In genomic region chr9:114108016-114108833, GRCh38 we compare ENCODE assay signal across 8 cellular contexts. TPM values are rescaled to one million over a fixed set of nuclear protein-coding genes. Genes with fewer than 3 reads are reported as not detected.
DNase-seq lines count a peak whose midpoint lies in the region; ATAC-seq, FAIRE-seq and TF ChIP-seq lines count a peak whose summit lies in the region.

No MANE protein-coding gene starts in this region.

- H3K27ac ChIP-seq in OCI-LY7 (ENCODE audit: low read depth, low read length, poor library complexity, severe bottlenecking) (no peak overlapping the region), gastroesophageal sphincter (no peak overlapping the region), tibial artery (no peak overlapping the region)

- H4K20me1 ChIP-seq in OCI-LY7 (ENCODE audit: insufficient read depth, low read length), result no peaks in the 10 kb centered on the region

- no peak overlapping the region for H3K27ac Mint-ChIP-seq in activated T-helper 17 cell treated with anti-CD3 and anti-CD28 coated beads, Interleukin-2, amount 50 U/mL, for 72 hours

- no peak overlapping the region for H3K4me3 Mint-ChIP-seq in activated T-helper 17 cell treated with anti-CD3 and anti-CD28 coated beads, Interleukin-2, amount 50 U/mL, for 72 hours

- no peak for TF ChIP-seq EP300 in gastroesophageal sphincter (IDR thresholded peaks at IDR 0.05)

- peak; percentile 84 for ATAC-seq in activated T-helper 17 cell treated with anti-CD3 and anti-CD28 coated beads, Interleukin-2, amount 50 U/mL, for 72 hours (replicated peaks)
- ATAC-seq in gastroesophageal sphincter (peak; percentile 74), GM21381 (IDR thresholded peaks at IDR 0.05; ENCODE audit: unreplicated experiment) (no peak)

- no peaks in the 10 kb centered on the region for H3K36me3 Mint-ChIP-seq in activated T-helper 17 cell treated with anti-CD3 and anti-CD28 coated beads, Interleukin-2, amount 50 U/mL, for 72 hours (ENCODE audit: low read depth)

- no peaks in the 10 kb centered on the region for H3K9me2 ChIP-seq in OCI-LY7 (ENCODE audit: insufficient read depth, low read length)

- BruUV-seq in OCI-LY7 (replicated peaks; lab: Mats Ljungman, UMichigan), result no TSS peak

- peaks cover 11% of the 10 kb centered on the region for H3K27me3 ChIP-seq in gastroesophageal sphincter
- H3K27me3 ChIP-seq in tibial artery, result no peaks in the 10 kb centered on the region

- WGBS in gastroesophageal sphincter (ENCODE audit: low coverage in 1 of 2), 2 donors, result 33 to 78% methylated on average over 3 to 7 of the region's 28 CpGs

- POLR2A ChIA-PET in OCI-LY7 (lab: Charles Lee), result no interaction called here

- FAIRE-seq in HTR-8/SVneo (lab: Jason Lieb, UNC), result no peak

- H3K9me3 Mint-ChIP-seq in activated T-helper 17 cell treated with anti-CD3 and anti-CD28 coated beads, Interleukin-2, amount 50 U/mL, for 72 hours, result no peaks in the 10 kb centered on the region

- H3K4me2 ChIP-seq in OCI-LY7 (ENCODE audit: low read length), result no peak overlapping the region

- TF ChIP-seq CTCF in GM12873 (IDR thresholded peaks at IDR 0.05; ENCODE audit: insufficient read depth, low read depth, low read length, missing control alignments) (peak; percentile 98), OCI-LY7 (conservative IDR thresholded peaks at IDR 0.05; ENCODE audit: low read length) (peak; percentile 83), gastroesophageal sphincter (IDR thresholded peaks at IDR 0.05) (peak; percentile 63 to 94 (median 74)), tibial artery (IDR thresholded peaks at IDR 0.05) (peak; percentile 92 to 99)

- H3K79me2 ChIP-seq in OCI-LY7 (ENCODE audit: insufficient read depth, low read depth, low read length), result no peaks in the 10 kb centered on the region

- peaks cover 7% of the 10 kb centered on the region for H3K27me3 Mint-ChIP-seq in activated T-helper 17 cell treated with anti-CD3 and anti-CD28 coated beads, Interleukin-2, amount 50 U/mL, for 72 hours

- H3K4me1 ChIP-seq in OCI-LY7 (ENCODE audit: insufficient read depth, low read length, poor library complexity, severe bottlenecking) (no peaks in the 10 kb centered on the region), gastroesophageal sphincter (peaks cover 0 to 13% (median 0%) of the 10 kb centered on the region in 3 donors), tibial artery (peaks cover 0 to 12% (median 10%) of the 10 kb centered on the region in 4 donors)

- intact Hi-C loops in OCI-LY7 (cut with micrococcal nuclease; ENCODE audit: unreplicated experiment), result loop anchor here (1.0 to 10.0 kb wide), 3 partner anchors 47 to 183 kb away; partner anchors contain the start of gene COL27A1
- intact Hi-C loops in tibial artery (cut with DNase I; ENCODE audit: low total_unique reads), result loop anchor here (5.0 kb wide), 3 partner anchors 44 to 184 kb away; no protein-coding TSS in a partner anchor

- H3K9me3 ChIP-seq in OCI-LY7 (ENCODE audit: low read length) (no peaks in the 10 kb centered on the region), gastroesophageal sphincter (no peaks in the 10 kb centered on the region), tibial artery (no peaks in the 10 kb centered on the region)

- no peak overlapping the region for H3K4me3 ChIP-seq in OCI-LY7 (ENCODE audit: low read depth, low read length, poor library complexity, severe bottlenecking)
- H3K4me3 ChIP-seq in gastroesophageal sphincter, result no peak overlapping the region
- H3K4me3 ChIP-seq in tibial artery, result no peak overlapping the region

- DNase-seq in HTR-8/SVneo (ENCODE audit: insufficient read length, low spot score), result peak; percentile 78
- peak; percentile 51 for DNase-seq in OCI-LY7 (ENCODE audit: low spot score)
- DNase-seq in nucleus accumbens (lab: John Stamatoyannopoulos, UW), result peak in 52 of 56 donors; percentile 16 to 88 (median 67)
- DNase-seq in tibial artery, result peak; percentile 57 to 81

- H2AFZ ChIP-seq in OCI-LY7 (ENCODE audit: low read length), result no peak overlapping the region

- TF ChIP-seq POLR2A in gastroesophageal sphincter (IDR thresholded peaks at IDR 0.05), result no peak

- CTCF ChIA-PET in OCI-LY7 (lab: Charles Lee; ENCODE audit: unreplicated experiment), result interaction anchor here (1.1 kb wide), 1 partner anchor 183 kb away, joined by 5 read pairs; no protein-coding TSS in a partner anchor

- no peaks in the 10 kb centered on the region for H3K4me1 Mint-ChIP-seq in activated T-helper 17 cell treated with anti-CD3 and anti-CD28 coated beads, Interleukin-2, amount 50 U/mL, for 72 hours

- H3K36me3 ChIP-seq in OCI-LY7 (ENCODE audit: insufficient read depth, low read length) (no peaks in the 10 kb centered on the region), gastroesophageal sphincter (no peaks in the 10 kb centered on the region), tibial artery (no peaks in the 10 kb centered on the region)

RNA-seq across cellular contexts. Expression of gene KIF12, which starts 9.1 kb away (rescaled TPM):
- total RNA-seq in OCI-LY7 (2014; rRNA removed; shearing (Covaris generic)), result not detected in 2 replicates
- total RNA-seq in OCI-LY7 (2022) (not detected in 2 replicates), gastroesophageal sphincter (not detected)
- total RNA-seq in activated T-helper 17 cell treated with anti-CD3 and anti-CD28 coated beads, Interleukin-2, amount 50 U/mL, for 72 hours, result not detected

RNA-seq across cellular contexts. Expression of gene AMBP, which starts 30.1 kb away (rescaled TPM):
- total RNA-seq in OCI-LY7 (2014; rRNA removed; shearing (Covaris generic)), result not detected in 2 replicates
- total RNA-seq in OCI-LY7 (2022) (not detected in 2 replicates), gastroesophageal sphincter (not detected)
- total RNA-seq in activated T-helper 17 cell treated with anti-CD3 and anti-CD28 coated beads, Interleukin-2, amount 50 U/mL, for 72 hours, result not detected

RNA-seq across cellular contexts. Expression of gene COL27A1, which starts 47.1 kb away (rescaled TPM):
- not detected in 2 replicates for total RNA-seq in OCI-LY7 (2014; rRNA removed; shearing (Covaris generic))
- total RNA-seq in OCI-LY7 (2022), result not detected in 2 replicates
- 10 to 100 TPM in 1 of 2 donors, 1 to 10 TPM in 1; 7.8 to 12.0 TPM for total RNA-seq in activated T-helper 17 cell treated with anti-CD3 and anti-CD28 coated beads, Interleukin-2, amount 50 U/mL, for 72 hours
- total RNA-seq in gastroesophageal sphincter, result 1 to 10 TPM; 1.0 to 5.7 (median 3.3) TPM
